In genomic region chr17:64403881-64404460, GRCh38 we compare ENCODE assay signal across 1 cellular context.
TF ChIP-seq lines count a peak whose summit lies in the region.

No MANE protein-coding gene starts in this region.

TF ChIP-seq in H1, 55 proteins besides CTCF, POLR2A, EP300 and RAD21:
- TF ChIP-seq SP4 (IDR thresholded peaks at IDR 0.05; ENCODE audit: low read length) (no peak), BRCA1 (IDR thresholded peaks at IDR 0.05; ENCODE audit: low read depth, low read length) (no peak), SRF (IDR thresholded peaks at IDR 0.05; ENCODE audit: low read depth, low read length) (no peak), MAX (IDR thresholded peaks at IDR 0.05) (no peak), YY1 (IDR thresholded peaks at IDR 0.05; ENCODE audit: low read depth, low read length) (no peak), EGR1 (IDR thresholded peaks at IDR 0.05; ENCODE audit: borderline replicate concordance, low read depth, low read length) (no peak), FOSL1 (IDR thresholded peaks at IDR 0.05; ENCODE audit: insufficient read depth, low read depth, low read length) (no peak), CREB1 (IDR thresholded peaks at IDR 0.05) (no peak), RNF2 (IDR thresholded peaks at IDR 0.05; ENCODE audit: borderline replicate concordance, low read depth, low read length, missing control alignments, poor library complexity, severe bottlenecking) (no peak), POU5F1 (IDR thresholded peaks at IDR 0.05; ENCODE audit: low read depth, low read length) (no peak), ATF3 (IDR thresholded peaks at IDR 0.05; ENCODE audit: insufficient read depth, low read depth, low read length) (no peak), JUND (IDR thresholded peaks at IDR 0.05; ENCODE audit: low read length) (no peak), SIX5 (IDR thresholded peaks at IDR 0.05; ENCODE audit: low read depth, low read length) (no peak), EZH2 (IDR thresholded peaks at IDR 0.05; ENCODE audit: low read depth, low read length, severe bottlenecking) (no peak), CHD1 (IDR thresholded peaks at IDR 0.05; ENCODE audit: low read depth, low read length) (no peak), TBP (IDR thresholded peaks at IDR 0.05; ENCODE audit: low read depth, low read length) (no peak), NRF1 (IDR thresholded peaks at IDR 0.05; ENCODE audit: low read depth, low read length) (no peak), RXRA (IDR thresholded peaks at IDR 0.05; ENCODE audit: insufficient read depth, low read depth, low read length) (no peak)
